15 cellular contexts compared by ENCODE assay signal in genomic region chr18:40612356-40612755, GRCh38.
DNase-seq lines count a peak whose midpoint lies in the region; ATAC-seq lines count a peak whose summit lies in the region.
"Had no signal": no experiment of that assay in that cellular context is flagged by ENCODE, and none has a peak within 500 bp of the region (broad histone marks: within the 10 kb centered on the region; RNA-seq: fewer than 3 reads in every experiment).

No MANE protein-coding gene starts in this region.

- ATAC-seq in HG03520 (IDR thresholded peaks at IDR 0.05; ENCODE audit: unreplicated experiment): no peak
- ATAC-seq in activated naive CD8-positive, alpha-beta T cell treated with anti-CD3 and anti-CD28 coated beads, Interleukin-2, amount 50 U/mL, for 24 hours: no peak
- ATAC-seq: GM23338, HepG2 had no signal

- peaks cover 12% of the 10 kb centered on the region for H3K9me3 Mint-ChIP-seq in activated naive CD8-positive, alpha-beta T cell treated with anti-CD3 and anti-CD28 coated beads, Interleukin-2, amount 50 U/mL, for 24 hours
- H3K9me3 Mint-ChIP-seq: GM23338, H9 had no signal

- H3K36me3 Mint-ChIP-seq in activated naive CD8-positive, alpha-beta T cell treated with anti-CD3 and anti-CD28 coated beads, Interleukin-2, amount 50 U/mL, for 24 hours (ENCODE audit: low read depth): no peaks in the 10 kb centered on the region

- no peaks in the 10 kb centered on the region for H3K27me3 Mint-ChIP-seq in activated naive CD8-positive, alpha-beta T cell treated with anti-CD3 and anti-CD28 coated beads, Interleukin-2, amount 50 U/mL, for 24 hours

- no peaks in the 10 kb centered on the region for H3K4me1 Mint-ChIP-seq in activated naive CD8-positive, alpha-beta T cell treated with anti-CD3 and anti-CD28 coated beads, Interleukin-2, amount 50 U/mL, for 24 hours
- H3K4me1 Mint-ChIP-seq: GM23338 had no signal

- in situ Hi-C loops in G401 (cut with HindIII; ENCODE audit: low sequenced_read_pairs): no loop called here

- H3K27ac Mint-ChIP-seq in activated naive CD8-positive, alpha-beta T cell treated with anti-CD3 and anti-CD28 coated beads, Interleukin-2, amount 50 U/mL, for 24 hours: no peak overlapping the region
- H3K27ac Mint-ChIP-seq: GM23338, H9 had no signal

- DNase-seq in G401 (ENCODE audit: low spot score) (peak; percentile 90), NCI-H146 treated with DMSO at 0.1 percent for 48 hours (lab: John Stamatoyannopoulos, UW; ENCODE audit: unreplicated experiment) (peak; percentile 57), NCI-H446 treated with DMSO at 0.1 percent for 48 hours (lab: John Stamatoyannopoulos, UW) (peak; percentile 33), cerebellum (ENCODE audit: low spot score) (peak; percentile 14), iPS-NIHi7 (ENCODE audit: extremely low spot score) (no peak)
- DNase-seq in activated naive CD8-positive, alpha-beta T cell treated with anti-CD3 and anti-CD28 coated beads, Interleukin-2, amount 50 U/mL, for 24 hours: no peak
- DNase-seq: AML-193, DMS153, DMS79 treated with DMSO at 0.1 percent for 48 hours, EL, GDM1, H9 had no signal

- H3K4me3 Mint-ChIP-seq in activated naive CD8-positive, alpha-beta T cell treated with anti-CD3 and anti-CD28 coated beads, Interleukin-2, amount 50 U/mL, for 24 hours: no peak overlapping the region
- H3K4me3 Mint-ChIP-seq: GM23338, H9 had no signal

Comparison
In these comparisons a context has a peak if more than half of its experiments do, and no peak if none do; other contexts are left out.
1. DNase-seq: peak in G401 (single experiment), NCI-H146 treated with DMSO at 0.1 percent for 48 hours (single experiment), NCI-H446 treated with DMSO at 0.1 percent for 48 hours (single experiment) and cerebellum (single experiment); none in iPS-NIHi7 (single experiment) and activated naive CD8-positive, alpha-beta T cell treated with anti-CD3 and anti-CD28 coated beads, Interleukin-2, amount 50 U/mL, for 24 hours (single experiment).